ENCODE assay signal across 13 cellular contexts in the genomic region with DNA sequence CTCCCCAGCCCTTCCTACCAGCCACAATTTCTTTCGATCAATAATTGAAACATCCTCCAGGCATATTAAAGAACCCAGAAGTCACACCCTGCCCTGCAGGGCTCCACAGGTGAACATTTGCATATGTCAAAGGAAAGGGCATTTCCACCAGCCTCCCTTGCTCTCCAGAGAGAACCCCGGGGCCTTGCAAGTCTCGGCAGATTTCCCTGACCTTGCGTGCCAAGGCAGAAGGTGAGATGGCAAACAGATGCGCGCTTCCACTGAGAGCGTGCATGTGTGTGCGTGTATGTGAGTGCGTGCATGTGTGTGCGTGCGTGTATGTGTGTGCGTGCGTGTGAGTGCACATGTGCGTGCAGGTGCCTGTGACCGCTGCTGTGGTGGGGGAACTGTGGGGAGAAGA.
"Had no signal": no experiment of that assay in that cellular context is flagged by ENCODE, and none has a peak within 500 bp of the region (broad histone marks: within the 10 kb centered on the region; RNA-seq: fewer than 3 reads in every experiment).

No MANE protein-coding gene starts in this region.

- H3K4me3 ChIP-seq: gastroesophageal sphincter, lung, right atrium auricular region, smooth muscle cell, suprapubic skin had no signal

- ATAC-seq: gastroesophageal sphincter had no signal

- H3K36me3 ChIP-seq: gastroesophageal sphincter, right atrium auricular region, suprapubic skin had no signal

- H3K9me3 ChIP-seq: gastroesophageal sphincter, right atrium auricular region, suprapubic skin had no signal

- DNase-seq: activated CD4-positive, alpha-beta T cell treated with anti-CD3 and anti-CD28 coated beads, Interleukin-2, amount 50 U/mL, for 1 hour; activated naive CD8-positive, alpha-beta T cell treated with anti-CD3 and anti-CD28 coated beads for 36 hours; amygdala; cortex of kidney; effector memory CD4-positive, alpha-beta T cell; naive B cell; posterior cingulate gyrus had no signal

- FAIRE-seq: islet of Langerhans had no signal

- H3K27me3 ChIP-seq: gastroesophageal sphincter, right atrium auricular region, suprapubic skin had no signal

- H3K4me1 ChIP-seq: gastroesophageal sphincter, right atrium auricular region had no signal

- H3K27ac ChIP-seq: gastroesophageal sphincter, right atrium auricular region, suprapubic skin had no signal

- H3K4me2 ChIP-seq: smooth muscle cell had no signal
